Comparison of ENCODE assay signal across 11 cellular contexts in the genomic region with DNA sequence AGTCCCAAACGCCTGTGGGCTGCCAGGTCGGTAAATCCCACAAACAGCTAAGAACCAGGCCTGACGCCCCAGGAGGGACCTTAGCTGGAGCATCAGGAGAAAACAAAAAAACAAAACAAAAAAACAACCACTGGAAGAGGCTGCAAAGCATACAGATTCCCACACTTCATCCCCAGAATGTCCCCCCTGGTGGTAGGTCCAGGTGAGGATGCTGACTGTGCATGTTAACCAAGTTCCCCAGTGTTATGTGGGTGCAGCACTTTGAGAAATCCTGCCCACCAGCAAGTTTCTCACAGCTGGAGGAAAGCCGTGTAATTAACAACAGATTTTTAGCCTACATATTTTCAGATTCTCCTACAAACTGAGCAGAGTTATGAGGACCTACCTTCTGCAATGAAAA. TPM values are rescaled to one million over a fixed set of nuclear protein-coding genes. Genes with fewer than 3 reads are reported as not detected.
DNase-seq lines count a peak whose midpoint lies in the region; ATAC-seq and TF ChIP-seq lines count a peak whose summit lies in the region.
"Had no signal": no experiment of that assay in that cellular context is flagged by ENCODE, and none has a peak within 500 bp of the region (broad histone marks: within the 10 kb centered on the region; RNA-seq: fewer than 3 reads in every experiment).

No MANE protein-coding gene starts in this region.

- no peak overlapping the region for H2BK5ac ChIP-seq in mesenchymal stem cell (ENCODE audit: low read depth, low read length, poor library complexity, severe bottlenecking)

- no peak overlapping the region for H2AFZ ChIP-seq in Loucy (ENCODE audit: low read length)
- H2AFZ ChIP-seq in mesenchymal stem cell (ENCODE audit: low read depth, low read length), result no peak overlapping the region

- H3K4ac ChIP-seq in mesenchymal stem cell (ENCODE audit: low read depth in 1 of 2, low read length in 2 of 2), result no peak overlapping the region

- no peak overlapping the region for H4K91ac ChIP-seq in mesenchymal stem cell (ENCODE audit: low read length)

- H3K4me2 ChIP-seq in Loucy (ENCODE audit: low read depth, low read length, poor library complexity, severe bottlenecking) (no peak overlapping the region), mesenchymal stem cell (ENCODE audit: low read length, poor library complexity, severe bottlenecking) (no peak overlapping the region)

- TF ChIP-seq CTCF in left ventricle myocardium inferior (IDR thresholded peaks at IDR 0.05; ENCODE audit: borderline replicate concordance) (peak; percentile 19), right atrium auricular region (IDR thresholded peaks at IDR 0.05) (peak in 1 of 2 donors; percentile 15), Loucy (conservative IDR thresholded peaks at IDR 0.05; ENCODE audit: low read length) (peak; percentile 57)

- no peaks in the 10 kb centered on the region for H3K9me2 ChIP-seq in Loucy (replicated peaks; ENCODE audit: low read depth, low read length)

- H4K8ac ChIP-seq in mesenchymal stem cell (ENCODE audit: low read length), result no peak overlapping the region

- DNase-seq in left ventricle myocardium inferior, result no peak
- DNase-seq in right atrium auricular region (ENCODE audit: low spot score), result no peak
- no peak for DNase-seq in effector memory CD8-positive, alpha-beta T cell
- DNase-seq in stimulated activated CD4-positive, alpha-beta T cell treated with anti-CD3 and anti-CD28 coated beads, Interleukin-2, amount 100 ng/mL, for 48 hours, result no peak
- DNase-seq in mesenchymal stem cell, result no peak
- DNase-seq: activated CD8-positive, alpha-beta memory T cell treated with anti-CD3 and anti-CD28 coated beads, Interleukin-2, amount 50 U/mL, for 4 hours; retina had no signal

- H3K27ac ChIP-seq in left ventricle myocardium inferior (replicated peaks) (no peak overlapping the region), right atrium auricular region (no peak overlapping the region), mesenchymal stem cell (ENCODE audit: low read length, poor library complexity, severe bottlenecking) (no peak overlapping the region)

- peaks cover 15% of the 10 kb centered on the region for H3K36me3 Mint-ChIP-seq in effector memory CD8-positive, alpha-beta T cell (ENCODE audit: insufficient read depth)
- peaks cover 49% of the 10 kb centered on the region for H3K36me3 Mint-ChIP-seq in stimulated activated memory B cell treated with anti-CD40 and anti-IgM and Interleukin-4, amounts not matched to agents 10 μg/mL and 1 μg/mL and 100 μg/mL, for 72 hours

- no peak overlapping the region for H3K23ac ChIP-seq in mesenchymal stem cell (ENCODE audit: low read length in 2 of 2)

- H3K4me1 ChIP-seq in left ventricle myocardium inferior, result peaks cover 13% of the 10 kb centered on the region
- H3K4me1 ChIP-seq in right atrium auricular region, result no peaks in the 10 kb centered on the region
- H3K4me1 ChIP-seq in Loucy (ENCODE audit: insufficient read depth, low read length, poor library complexity, severe bottlenecking), result peaks cover 18% of the 10 kb centered on the region
- H3K4me1 ChIP-seq in mesenchymal stem cell (ENCODE audit: control insufficient read depth, insufficient read depth, low read depth, low read length), result peaks cover 5% of the 10 kb centered on the region

- 96% methylated on average over 4 of the region's 4 CpGs for WGBS in mesenchymal stem cell

- H2BK120ac ChIP-seq in mesenchymal stem cell (ENCODE audit: low read depth, low read length), result no peak overlapping the region

- H3K9ac ChIP-seq in Loucy (ENCODE audit: low read depth, low read length, poor library complexity, severe bottlenecking) (no peak overlapping the region), mesenchymal stem cell (ENCODE audit: low read length) (no peak overlapping the region)

- H3K36me3 ChIP-seq in left ventricle myocardium inferior, result no peaks in the 10 kb centered on the region
- no peaks in the 10 kb centered on the region for H3K36me3 ChIP-seq in right atrium auricular region
- H3K36me3 ChIP-seq in Loucy (ENCODE audit: insufficient read depth, low read length), result no peaks in the 10 kb centered on the region
- H3K36me3 ChIP-seq in mesenchymal stem cell (ENCODE audit: control insufficient read depth in 1 of 2, insufficient read depth in 2 of 2, low read depth in 1 of 2, low read length in 2 of 2), result peaks cover 3 to 33% of the 10 kb centered on the region in 2 experiments

- peaks cover 32% of the 10 kb centered on the region for H3K79me1 ChIP-seq in mesenchymal stem cell (replicated peaks; ENCODE audit: low read length, poor library complexity, severe bottlenecking)

- no peaks in the 10 kb centered on the region for H4K20me1 ChIP-seq in Loucy (ENCODE audit: insufficient read depth, low read length, poor library complexity, severe bottlenecking)

- H3K79me2 ChIP-seq in Loucy (ENCODE audit: insufficient read depth, low read length), result peaks cover 91% of the 10 kb centered on the region

- no peak overlapping the region for H2AK5ac ChIP-seq in mesenchymal stem cell (ENCODE audit: low read length, severe bottlenecking)

- H3K27me3 ChIP-seq in left ventricle myocardium inferior (ENCODE audit: low read depth) (peaks cover 3% of the 10 kb centered on the region), right atrium auricular region (no peaks in the 10 kb centered on the region), Loucy (ENCODE audit: insufficient read depth, low read length, poor library complexity, severe bottlenecking) (no peaks in the 10 kb centered on the region), mesenchymal stem cell (ENCODE audit: control insufficient read depth in 1 of 2, insufficient read depth in 1 of 2, low read length in 2 of 2) (no peaks in the 10 kb centered on the region)

- H3K18ac ChIP-seq in mesenchymal stem cell (ENCODE audit: low read depth in 1 of 2, low read length in 2 of 2), result no peak overlapping the region

- no peaks in the 10 kb centered on the region for H3K9me3 ChIP-seq in left ventricle myocardium inferior (replicated peaks)
- no peaks in the 10 kb centered on the region for H3K9me3 ChIP-seq in right atrium auricular region
- no peaks in the 10 kb centered on the region for H3K9me3 ChIP-seq in Loucy (ENCODE audit: insufficient read depth, low read depth, low read length)
- H3K9me3 ChIP-seq in mesenchymal stem cell (ENCODE audit: control insufficient read depth, low read length), result no peaks in the 10 kb centered on the region

- H3K4me3 ChIP-seq in left ventricle myocardium inferior (no peak overlapping the region), right atrium auricular region (no peak overlapping the region), Loucy (ENCODE audit: low read length, poor library complexity, severe bottlenecking) (no peak overlapping the region), mesenchymal stem cell (ENCODE audit: insufficient read depth in 1 of 2, low read depth in 1 of 2, low read length in 2 of 2) (no peak overlapping the region)

- no peak overlapping the region for H3K14ac ChIP-seq in mesenchymal stem cell (ENCODE audit: low read length in 2 of 2)

- peaks cover 46% of the 10 kb centered on the region in 2 donors for H3K4me1 Mint-ChIP-seq in effector memory CD8-positive, alpha-beta T cell (ENCODE audit: low read depth in 2 of 2)
- H3K4me1 Mint-ChIP-seq in stimulated activated memory B cell treated with anti-CD40 and anti-IgM and Interleukin-4, amounts not matched to agents 10 μg/mL and 1 μg/mL and 100 μg/mL, for 72 hours, result peaks cover 63% of the 10 kb centered on the region

- H3K27ac Mint-ChIP-seq in effector memory CD8-positive, alpha-beta T cell, result peak overlapping the region in 1 of 2 donors; percentile 89
- peak overlapping the region; percentile 11 for H3K27ac Mint-ChIP-seq in stimulated activated memory B cell treated with anti-CD40 and anti-IgM and Interleukin-4, amounts not matched to agents 10 μg/mL and 1 μg/mL and 100 μg/mL, for 72 hours

- no peaks in the 10 kb centered on the region for H3F3A ChIP-seq in Loucy (ENCODE audit: low read depth)

- no peaks in the 10 kb centered on the region for H3K27me3 Mint-ChIP-seq in effector memory CD8-positive, alpha-beta T cell
- H3K27me3 Mint-ChIP-seq in stimulated activated memory B cell treated with anti-CD40 and anti-IgM and Interleukin-4, amounts not matched to agents 10 μg/mL and 1 μg/mL and 100 μg/mL, for 72 hours, result no peaks in the 10 kb centered on the region
- H3K27me3 Mint-ChIP-seq: brain had no signal

- H3K9me3 Mint-ChIP-seq in effector memory CD8-positive, alpha-beta T cell, result no peaks in the 10 kb centered on the region
- no peaks in the 10 kb centered on the region for H3K9me3 Mint-ChIP-seq in stimulated activated memory B cell treated with anti-CD40 and anti-IgM and Interleukin-4, amounts not matched to agents 10 μg/mL and 1 μg/mL and 100 μg/mL, for 72 hours

- H2BK12ac ChIP-seq in mesenchymal stem cell (ENCODE audit: low read length in 2 of 2), result no peak overlapping the region

- intact Hi-C loops in left ventricle myocardium inferior (cut with micrococcal nuclease), result no loop called here

- H3K4me3 Mint-ChIP-seq in effector memory CD8-positive, alpha-beta T cell, result no peak overlapping the region
- H3K4me3 Mint-ChIP-seq in stimulated activated memory B cell treated with anti-CD40 and anti-IgM and Interleukin-4, amounts not matched to agents 10 μg/mL and 1 μg/mL and 100 μg/mL, for 72 hours, result no peak overlapping the region
- H3K4me3 Mint-ChIP-seq: brain had no signal

- no peak overlapping the region for H2BK15ac ChIP-seq in mesenchymal stem cell (ENCODE audit: low read depth, poor library complexity, severe bottlenecking)

- ATAC-seq in effector memory CD8-positive, alpha-beta T cell (replicated peaks), result peak; percentile 61
- ATAC-seq in stimulated activated memory B cell treated with anti-CD40 and anti-IgM and Interleukin-4, amounts not matched to agents 10 μg/mL and 1 μg/mL and 100 μg/mL, for 72 hours, result no peak
- ATAC-seq in GM21360 (IDR thresholded peaks at IDR 0.05; ENCODE audit: unreplicated experiment), result no peak

RNA-seq across cellular contexts. Expression of a gene that starts 15.1 kb away (rescaled TPM):
- total RNA-seq in left ventricle myocardium inferior (4.2 TPM), right atrium auricular region (10 to 100 TPM in 1 of 2 donors, 1 to 10 TPM in 1; 5.5 to 20.4 TPM)
- polyA plus RNA-seq in mesenchymal stem cell (2013, experiment 1 of 2), result 135 TPM
- 140 TPM for polyA plus RNA-seq in mesenchymal stem cell (2013, experiment 2 of 2)
